15 cellular contexts compared by ENCODE assay signal in the genomic region with DNA sequence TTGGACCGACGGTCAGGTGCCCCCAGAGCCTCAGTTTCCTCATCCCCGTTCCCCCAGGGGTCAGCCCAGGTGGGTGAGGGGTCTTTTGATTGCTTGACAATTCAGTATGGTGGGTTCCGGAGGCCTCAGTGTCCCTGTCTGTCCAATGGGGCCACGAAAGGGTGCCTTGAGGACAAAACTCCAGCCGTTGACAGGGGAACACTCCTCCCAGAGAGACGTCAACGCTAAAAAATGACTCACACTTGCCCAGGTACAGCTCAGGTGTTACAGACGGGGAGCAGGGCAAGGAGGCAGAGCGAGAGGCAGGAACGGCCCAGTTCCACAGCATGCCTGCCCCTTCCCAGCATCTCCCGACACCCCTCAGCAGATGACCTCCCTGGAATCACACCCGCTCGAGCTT. TPM values are rescaled to one million over a fixed set of nuclear protein-coding genes. Genes with fewer than 3 reads are reported as not detected.
A peak's percentile ranks its signal among the peaks of the same experiment; 100 is the strongest.
DNase-seq lines count a peak whose midpoint lies in the region; ATAC-seq and TF ChIP-seq lines count a peak whose summit lies in the region.
"Had no signal": no experiment of that assay in that cellular context is flagged by ENCODE, and none has a peak within 500 bp of the region (broad histone marks: within the 10 kb centered on the region; RNA-seq: fewer than 3 reads in every experiment).

No MANE protein-coding gene starts in this region.

- whole genome bisulfite sequencing in SK-N-SH (ENCODE audit: low lambda C conversion rate): 87% methylated on average over 10 of the region's 14 CpGs
- WGBS in psoas muscle, 3 donors: 74 to 78% (median 77%) methylated on average over 14 of the region's 14 CpGs

- ATAC-seq in SK-N-SH treated with all-trans-retinoic acid at 6 μM for 48 hours (no peak), esophagus mucosa (peak; percentile 48), psoas muscle (no peak), HG03139 (IDR thresholded peaks at IDR 0.05; ENCODE audit: unreplicated experiment) (no peak), GM21717 (IDR thresholded peaks at IDR 0.05; ENCODE audit: unreplicated experiment) (no peak)

- DNase-seq in SK-N-SH (no peak), NCI-H69 (lab: John Stamatoyannopoulos, UW) (peak; percentile 37), psoas muscle (no peak), medulla oblongata (ENCODE audit: extremely low spot score) (no peak)
- DNase-seq: activated gamma-delta T cell treated with Interleukin-2 at 50 U/mL for 16 hours, KG1, NCI-H1930, SIG-M5, thyroid gland had no signal

- no peak overlapping the region for H3K4me3 ChIP-seq in SK-N-SH (ENCODE audit: low read depth in 2 of 2, low read length in 1 of 2)
- peak overlapping the region; percentile 85 for H3K4me3 ChIP-seq in psoas muscle

- no peaks in the 10 kb centered on the region for H3K27me3 ChIP-seq in SK-N-SH (ENCODE audit: insufficient read depth)
- H3K27me3 ChIP-seq in psoas muscle (ENCODE audit: insufficient read depth in 3 of 3, low read length in 2 of 3): no peaks in the 10 kb centered on the region
- H3K27me3 ChIP-seq: thyroid gland had no signal

- peak overlapping the region; percentile 100; the same call in 1 of the 2 replicates for H3K4me2 ChIP-seq in SK-N-SH

- TF ChIP-seq CTCF in SK-N-SH (IDR thresholded peaks at IDR 0.05): no peak
- TF ChIP-seq CTCF in psoas muscle (IDR thresholded peaks at IDR 0.05): no peak

- no peaks in the 10 kb centered on the region for H3K9me3 ChIP-seq in SK-N-SH
- H3K9me3 ChIP-seq in psoas muscle: no peaks in the 10 kb centered on the region
- H3K9me3 ChIP-seq: thyroid gland had no signal

- H3K79me2 ChIP-seq in SK-N-SH (ENCODE audit: insufficient read depth): peaks cover 23% of the 10 kb centered on the region

- H3K27ac ChIP-seq in SK-N-SH (ENCODE audit: low read depth in 2 of 2, low read length in 1 of 2) (no peak overlapping the region), psoas muscle (no peak overlapping the region)
- H3K27ac ChIP-seq: 22Rv1, VCaP had no signal

- no peak for TF ChIP-seq RAD21 in SK-N-SH (IDR thresholded peaks at IDR 0.05; ENCODE audit: low read length)

- H3F3A ChIP-seq in SK-N-SH (replicated peaks; ENCODE audit: insufficient read depth): peaks cover 11% of the 10 kb centered on the region

- H3K36me3 ChIP-seq in SK-N-SH (replicated peaks in 1 of 2; ENCODE audit: control insufficient read depth in 1 of 2, insufficient read depth in 2 of 2, low read length in 1 of 2) (no peaks in the 10 kb centered on the region), psoas muscle (ENCODE audit: insufficient read depth in 1 of 2, low read depth in 1 of 2) (no peaks in the 10 kb centered on the region)
- H3K36me3 ChIP-seq: thyroid gland had no signal

- no peak overlapping the region for H2AFZ ChIP-seq in SK-N-SH (ENCODE audit: low read depth)

- intact Hi-C loops in psoas muscle (cut with DNase I): no loop called here

- POLR2A ChIA-PET in SK-N-SH (lab: Yijun Ruan, JAX): no interaction called here

- H3K9ac ChIP-seq in SK-N-SH: no peak overlapping the region

- CTCF ChIA-PET in SK-N-SH (lab: Yijun Ruan, JAX): interaction anchor here (0.6 to 2.7 kb wide), 4 partner anchors 65 to 1408 kb away, joined by 3 to 10 read pairs (median 4); no protein-coding TSS in a partner anchor

- no peak for TF ChIP-seq EP300 in SK-N-SH (IDR thresholded peaks at IDR 0.05; ENCODE audit: borderline replicate concordance in 1 of 2, low read depth in 1 of 2, low read length in 1 of 2)

- H4K20me1 ChIP-seq in SK-N-SH (ENCODE audit: insufficient read depth): no peaks in the 10 kb centered on the region

- peaks cover 3 to 16% of the 10 kb centered on the region in 2 experiments; a peak in 1 of 4 replicates for H3K4me1 ChIP-seq in SK-N-SH (ENCODE audit: control insufficient read depth in 1 of 2, insufficient read depth in 2 of 2, low read depth in 1 of 2, low read length in 1 of 2)
- peaks cover 10% of the 10 kb centered on the region for H3K4me1 ChIP-seq in psoas muscle

- no peaks in the 10 kb centered on the region for H3K9me2 ChIP-seq in SK-N-SH

TF ChIP-seq in SK-N-SH, 30 proteins besides CTCF, POLR2A, EP300 and RAD21 (continues in another document):
- TF ChIP-seq POLR2AphosphoS5 (IDR thresholded peaks at IDR 0.05; ENCODE audit: low read depth, low read length) (no peak), YY1 (IDR thresholded peaks at IDR 0.05; ENCODE audit: low read depth) (no peak)
- TF ChIP-seq, protein P1, sequence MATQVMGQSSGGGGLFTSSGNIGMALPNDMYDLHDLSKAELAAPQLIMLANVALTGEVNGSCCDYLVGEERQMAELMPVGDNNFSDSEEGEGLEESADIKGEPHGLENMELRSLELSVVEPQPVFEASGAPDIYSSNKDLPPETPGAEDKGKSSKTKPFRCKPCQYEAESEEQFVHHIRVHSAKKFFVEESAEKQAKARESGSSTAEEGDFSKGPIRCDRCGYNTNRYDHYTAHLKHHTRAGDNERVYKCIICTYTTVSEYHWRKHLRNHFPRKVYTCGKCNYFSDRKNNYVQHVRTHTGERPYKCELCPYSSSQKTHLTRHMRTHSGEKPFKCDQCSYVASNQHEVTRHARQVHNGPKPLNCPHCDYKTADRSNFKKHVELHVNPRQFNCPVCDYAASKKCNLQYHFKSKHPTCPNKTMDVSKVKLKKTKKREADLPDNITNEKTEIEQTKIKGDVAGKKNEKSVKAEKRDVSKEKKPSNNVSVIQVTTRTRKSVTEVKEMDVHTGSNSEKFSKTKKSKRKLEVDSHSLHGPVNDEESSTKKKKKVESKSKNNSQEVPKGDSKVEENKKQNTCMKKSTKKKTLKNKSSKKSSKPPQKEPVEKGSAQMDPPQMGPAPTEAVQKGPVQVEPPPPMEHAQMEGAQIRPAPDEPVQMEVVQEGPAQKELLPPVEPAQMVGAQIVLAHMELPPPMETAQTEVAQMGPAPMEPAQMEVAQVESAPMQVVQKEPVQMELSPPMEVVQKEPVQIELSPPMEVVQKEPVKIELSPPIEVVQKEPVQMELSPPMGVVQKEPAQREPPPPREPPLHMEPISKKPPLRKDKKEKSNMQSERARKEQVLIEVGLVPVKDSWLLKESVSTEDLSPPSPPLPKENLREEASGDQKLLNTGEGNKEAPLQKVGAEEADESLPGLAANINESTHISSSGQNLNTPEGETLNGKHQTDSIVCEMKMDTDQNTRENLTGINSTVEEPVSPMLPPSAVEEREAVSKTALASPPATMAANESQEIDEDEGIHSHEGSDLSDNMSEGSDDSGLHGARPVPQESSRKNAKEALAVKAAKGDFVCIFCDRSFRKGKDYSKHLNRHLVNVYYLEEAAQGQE (IDR thresholded peaks at IDR 0.05; ENCODE audit: low read depth, low read length): no peak
- TF ChIP-seq, protein P2, sequence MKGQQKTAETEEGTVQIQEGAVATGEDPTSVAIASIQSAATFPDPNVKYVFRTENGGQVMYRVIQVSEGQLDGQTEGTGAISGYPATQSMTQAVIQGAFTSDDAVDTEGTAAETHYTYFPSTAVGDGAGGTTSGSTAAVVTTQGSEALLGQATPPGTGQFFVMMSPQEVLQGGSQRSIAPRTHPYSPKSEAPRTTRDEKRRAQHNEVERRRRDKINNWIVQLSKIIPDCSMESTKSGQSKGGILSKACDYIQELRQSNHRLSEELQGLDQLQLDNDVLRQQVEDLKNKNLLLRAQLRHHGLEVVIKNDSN (IDR thresholded peaks at IDR 0.05; ENCODE audit: borderline replicate concordance, low read depth): no peak

TF ChIP-seq in SK-N-SH treated with all-trans-retinoic acid at 6 μM for 48 hours, 23 proteins besides CTCF, POLR2A, EP300 and RAD21 (continues in another document):
- TF ChIP-seq PPARA (CRISPR knock-in tag; IDR thresholded peaks at IDR 0.05; ENCODE audit: borderline replicate concordance) (no peak), ISL1 (CRISPR knock-in tag; IDR thresholded peaks at IDR 0.05) (no peak), ZFP30 (CRISPR knock-in tag; IDR thresholded peaks at IDR 0.05) (no peak), RARB (CRISPR knock-in tag; IDR thresholded peaks at IDR 0.05) (no peak), ZNF70 (CRISPR knock-in tag; IDR thresholded peaks at IDR 0.05) (no peak)
- TF ChIP-seq, protein P3, sequence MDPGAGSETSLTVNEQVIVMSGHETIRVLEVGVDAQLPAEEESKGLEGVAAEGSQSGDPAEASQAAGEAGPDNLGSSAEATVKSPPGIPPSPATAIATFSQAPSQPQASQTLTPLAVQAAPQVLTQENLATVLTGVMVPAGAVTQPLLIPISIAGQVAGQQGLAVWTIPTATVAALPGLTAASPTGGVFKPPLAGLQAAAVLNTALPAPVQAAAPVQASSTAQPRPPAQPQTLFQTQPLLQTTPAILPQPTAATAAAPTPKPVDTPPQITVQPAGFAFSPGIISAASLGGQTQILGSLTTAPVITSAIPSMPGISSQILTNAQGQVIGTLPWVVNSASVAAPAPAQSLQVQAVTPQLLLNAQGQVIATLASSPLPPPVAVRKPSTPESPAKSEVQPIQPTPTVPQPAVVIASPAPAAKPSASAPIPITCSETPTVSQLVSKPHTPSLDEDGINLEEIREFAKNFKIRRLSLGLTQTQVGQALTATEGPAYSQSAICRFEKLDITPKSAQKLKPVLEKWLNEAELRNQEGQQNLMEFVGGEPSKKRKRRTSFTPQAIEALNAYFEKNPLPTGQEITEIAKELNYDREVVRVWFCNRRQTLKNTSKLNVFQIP (CRISPR knock-in tag; IDR thresholded peaks at IDR 0.05; ENCODE audit: borderline replicate concordance, low read depth): no peak
- TF ChIP-seq, protein P4, sequence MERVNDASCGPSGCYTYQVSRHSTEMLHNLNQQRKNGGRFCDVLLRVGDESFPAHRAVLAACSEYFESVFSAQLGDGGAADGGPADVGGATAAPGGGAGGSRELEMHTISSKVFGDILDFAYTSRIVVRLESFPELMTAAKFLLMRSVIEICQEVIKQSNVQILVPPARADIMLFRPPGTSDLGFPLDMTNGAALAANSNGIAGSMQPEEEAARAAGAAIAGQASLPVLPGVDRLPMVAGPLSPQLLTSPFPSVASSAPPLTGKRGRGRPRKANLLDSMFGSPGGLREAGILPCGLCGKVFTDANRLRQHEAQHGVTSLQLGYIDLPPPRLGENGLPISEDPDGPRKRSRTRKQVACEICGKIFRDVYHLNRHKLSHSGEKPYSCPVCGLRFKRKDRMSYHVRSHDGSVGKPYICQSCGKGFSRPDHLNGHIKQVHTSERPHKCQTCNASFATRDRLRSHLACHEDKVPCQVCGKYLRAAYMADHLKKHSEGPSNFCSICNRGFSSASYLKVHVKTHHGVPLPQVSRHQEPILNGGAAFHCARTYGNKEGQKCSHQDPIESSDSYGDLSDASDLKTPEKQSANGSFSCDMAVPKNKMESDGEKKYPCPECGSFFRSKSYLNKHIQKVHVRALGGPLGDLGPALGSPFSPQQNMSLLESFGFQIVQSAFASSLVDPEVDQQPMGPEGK (CRISPR knock-in tag; IDR thresholded peaks at IDR 0.05; ENCODE audit: borderline replicate concordance): no peak

RNA-seq across cellular contexts. Expression of a gene that starts 1.8 kb away (rescaled TPM):
- polyA plus RNA-seq in SK-N-SH (2012; rRNA removed): 5.7 and 6.4 TPM in 2 replicates
- polyA plus RNA-seq in SK-N-SH (2012; cell fraction: cytosol; rRNA removed): 4.6 and 6.5 TPM in 2 replicates
- 3.5 and 4.0 TPM in 2 replicates for polyA plus RNA-seq in SK-N-SH (2012; cell fraction: nucleus; rRNA removed)
- total RNA-seq in esophagus mucosa: 8.1 TPM
- 1 to 10 TPM; 3.1 to 5.1 (median 3.8) TPM for total RNA-seq in psoas muscle
- 1 to 10 TPM; 2.4 to 3.5 (median 2.8) TPM for polyA plus RNA-seq in psoas muscle

RNA-seq across cellular contexts. Expression of a gene that starts 29.0 kb away (rescaled TPM):
- polyA plus RNA-seq in SK-N-SH (2012; rRNA removed) (188 and 312 TPM in 2 replicates), psoas muscle (100 to 1,000 TPM in 1 of 3 donors, 10 to 100 TPM in 2; 23.9 to 164 (median 40.0) TPM)
- 180 and 229 TPM in 2 replicates for polyA plus RNA-seq in SK-N-SH (2012; cell fraction: cytosol; rRNA removed)
- polyA plus RNA-seq in SK-N-SH (2012; cell fraction: nucleus; rRNA removed): 153 and 184 TPM in 2 replicates
- total RNA-seq in esophagus mucosa (42.0 TPM), psoas muscle (10 to 100 TPM; 11.4 to 24.0 (median 19.1) TPM)
